Comparison of ENCODE assay signal across 8 cellular contexts in genomic region chr2:72862239-72862988, GRCh38. TPM values are rescaled to one million over a fixed set of nuclear protein-coding genes. Genes with fewer than 3 reads are reported as not detected.
DNase-seq lines count a peak whose midpoint lies in the region; ATAC-seq and TF ChIP-seq lines count a peak whose summit lies in the region.

No MANE protein-coding gene starts in this region.

- H3K9me3 ChIP-seq in adipocyte (ENCODE audit: control insufficient read depth, low read length): peaks cover 3% of the 10 kb centered on the region
- no peaks in the 10 kb centered on the region for H3K9me3 ChIP-seq in left ventricle myocardium inferior (replicated peaks)
- no peaks in the 10 kb centered on the region for H3K9me3 ChIP-seq in prostate gland
- no peaks in the 10 kb centered on the region for H3K9me3 ChIP-seq in uterus

- peak; percentile 99 for TF ChIP-seq CTCF in GM12875 (IDR thresholded peaks at IDR 0.05; ENCODE audit: borderline replicate concordance, insufficient read depth, low read depth, low read length)
- TF ChIP-seq CTCF in left ventricle myocardium inferior (IDR thresholded peaks at IDR 0.05; ENCODE audit: borderline replicate concordance): peak; percentile 99
- peak; percentile 81 to 94 (median 90) for TF ChIP-seq CTCF in prostate gland (IDR thresholded peaks at IDR 0.05)
- TF ChIP-seq CTCF in uterus (IDR thresholded peaks at IDR 0.05): peak; percentile 88 to 97 (median 92)

- H3K4me1 ChIP-seq in adipocyte (ENCODE audit: control insufficient read depth, insufficient read depth, low read length): peaks cover 9% of the 10 kb centered on the region
- H3K4me1 ChIP-seq in left ventricle myocardium inferior: peaks cover 10% of the 10 kb centered on the region
- no peaks in the 10 kb centered on the region for H3K4me1 ChIP-seq in prostate gland (replicated peaks)
- H3K4me1 ChIP-seq in uterus: peaks cover 0 to 3% of the 10 kb centered on the region in 2 donors

- H3K4me3 ChIP-seq in GM12875 (ENCODE audit: low read depth, low read length) (no peak overlapping the region), adipocyte (ENCODE audit: low read length) (peak overlapping the region; percentile 69), left ventricle myocardium inferior (peak overlapping the region; percentile 49), prostate gland (no peak overlapping the region), uterus (no peak overlapping the region)

- peak; percentile 86 for DNase-seq in NCI-H1105 treated with DMSO at 0.1 percent for 48 hours (lab: John Stamatoyannopoulos, UW)
- peak; percentile 78 for DNase-seq in T follicular helper cell (ENCODE audit: low read depth)
- DNase-seq in adipocyte (ENCODE audit: low read depth): peak; percentile 97
- DNase-seq in left ventricle myocardium inferior: peak; percentile 87
- peak; percentile 84 for DNase-seq in prostate gland (ENCODE audit: low spot score)
- peak; percentile 82 to 89 for DNase-seq in uterus

- H3K27ac ChIP-seq in left ventricle myocardium inferior (replicated peaks): no peak overlapping the region
- H3K27ac ChIP-seq in prostate gland: no peak overlapping the region
- no peak overlapping the region for H3K27ac ChIP-seq in uterus

- H3K27me3 ChIP-seq in adipocyte (replicated peaks; ENCODE audit: control insufficient read depth, insufficient read depth, low read length) (peaks cover 29% of the 10 kb centered on the region), left ventricle myocardium inferior (ENCODE audit: low read depth) (peaks cover 24% of the 10 kb centered on the region), prostate gland (replicated peaks; ENCODE audit: insufficient read depth) (peaks cover 2% of the 10 kb centered on the region), uterus (peaks cover 0 to 19% of the 10 kb centered on the region in 2 donors)

- ATAC-seq in HG02763 (IDR thresholded peaks at IDR 0.05; ENCODE audit: unreplicated experiment): peak; percentile 92

- 6% methylated on average over 30 of the region's 33 CpGs for WGBS in prostate gland

- intact Hi-C loops in left ventricle myocardium inferior (cut with micrococcal nuclease) (loop anchor here (5.0 kb wide), 1 partner anchor 90 kb away; no protein-coding TSS in a partner anchor), prostate gland (cut with DNase I) (loop anchor here (2.0 kb wide), 1 partner anchor 92 kb away; no protein-coding TSS in a partner anchor), uterus (cut with DNase I; ENCODE audit: low total_unique reads) (loop anchor here (5.0 kb wide), 1 partner anchor 90 kb away; no protein-coding TSS in a partner anchor)

- peak overlapping the region; percentile 40 for H3K9ac ChIP-seq in adipocyte (ENCODE audit: low read length)

- TF ChIP-seq POLR2A in prostate gland (IDR thresholded peaks at IDR 0.05) (no peak), uterus (IDR thresholded peaks at IDR 0.05) (no peak)

- H3K36me3 ChIP-seq in adipocyte (ENCODE audit: control insufficient read depth, insufficient read depth, low read length, severe bottlenecking) (no peaks in the 10 kb centered on the region), left ventricle myocardium inferior (no peaks in the 10 kb centered on the region), prostate gland (no peaks in the 10 kb centered on the region), uterus (no peaks in the 10 kb centered on the region)

RNA-seq across cellular contexts. Expression of gene SPR, which starts 24.8 kb away (rescaled TPM):
- total RNA-seq in left ventricle myocardium inferior (53.5 TPM), prostate gland (10 to 100 TPM; 42.5 to 91.5 TPM), uterus (10 to 100 TPM in 3 of 4 donors, 1 to 10 TPM in 1; 4.5 to 33.8 (median 18.8) TPM)

RNA-seq across cellular contexts. Expression of gene EXOC6B, which starts 36.6 kb away (rescaled TPM):
- total RNA-seq in left ventricle myocardium inferior (139 TPM), prostate gland (10 to 100 TPM; 16.6 to 36.6 TPM), uterus (100 to 1,000 TPM in 1 of 4 donors, 10 to 100 TPM in 3; 14.1 to 107 (median 38.5) TPM)

RNA-seq across cellular contexts. Expression of gene EMX1, which starts 54.9 kb away (rescaled TPM):
- total RNA-seq in left ventricle myocardium inferior (not detected), prostate gland (1 to 10 TPM in 1 of 2 donors, not detected in 1; 9.8 TPM), uterus (under 1 TPM in 1 of 4 donors, not detected in 3; 0.21 TPM)

Comparison
In these comparisons a context has a peak if more than half of its experiments do, and no peak if none do; other contexts are left out.
1. H3K4me3 ChIP-seq: peak in adipocyte (single experiment) and left ventricle myocardium inferior (single experiment); none in GM12875 (single experiment), prostate gland (0 of 2) and uterus (0 of 2).
2. Peak in every context shown above with its lines, with median percentiles within 50 percentile points of each other: CTCF ChIP-seq and DNase-seq.